1 cellular context compared by ENCODE assay signal in genomic region chr16:2720719-2721633, GRCh38.
A peak's percentile ranks its signal among the peaks of the same experiment; 100 is the strongest.
TF ChIP-seq lines count a peak whose summit lies in the region.

No MANE protein-coding gene starts in this region.

TF ChIP-seq in IMR-90, 13 proteins besides CTCF, POLR2A, EP300 and RAD21:
- TF ChIP-seq USF2 (IDR thresholded peaks at IDR 0.05; ENCODE audit: low read depth, low read length) (no peak), MAZ (IDR thresholded peaks at IDR 0.05; ENCODE audit: borderline replicate concordance, low read depth, low read length) (peak; percentile 53; the same call in 1 of the 2 replicates), SMC3 (IDR thresholded peaks at IDR 0.05; ENCODE audit: low read depth, low read length) (peak; percentile 24; the same call in 1 of the 2 replicates), CHD1 (IDR thresholded peaks at IDR 0.05; ENCODE audit: low read depth, low read length) (no peak)
